In the genomic region with DNA sequence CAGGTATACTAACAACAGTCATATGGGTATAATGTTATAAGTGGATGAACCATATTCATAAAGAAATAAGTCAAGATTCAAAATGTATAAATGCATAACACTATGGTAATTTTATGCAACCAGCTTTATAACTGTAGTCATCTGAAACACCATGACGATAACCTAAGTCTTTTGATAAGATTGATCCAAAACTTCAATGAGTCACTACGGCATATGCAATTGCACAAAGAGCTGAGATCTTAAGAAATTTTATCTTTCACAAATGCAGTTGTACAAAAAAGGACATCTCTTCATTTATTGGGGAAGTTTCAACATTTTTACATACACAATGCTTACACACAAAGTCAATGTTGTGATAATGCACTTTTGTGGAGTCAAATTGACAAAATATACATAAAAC, we compare ENCODE assay signal across 34 cellular contexts. TPM values are rescaled to one million over a fixed set of nuclear protein-coding genes. Genes with fewer than 3 reads are reported as not detected.
"Had no signal": no experiment of that assay in that cellular context is flagged by ENCODE, and none has a peak within 500 bp of the region (broad histone marks: within the 10 kb centered on the region; RNA-seq: fewer than 3 reads in every experiment).

No MANE protein-coding gene starts in this region.

- H3K4me3 ChIP-seq: body of pancreas, esophagus squamous epithelium, heart left ventricle had no signal

- ATAC-seq: activated CD4-positive, alpha-beta T cell treated with anti-CD3 and anti-CD28 coated beads for 36 hours; activated CD8-positive, alpha-beta memory T cell treated with anti-CD3 and anti-CD28 coated beads, Interleukin-2, amount 10 ng/mL, durations not matched to agents 7 days and 5 days; activated CD8-positive, alpha-beta T cell treated with anti-CD3 and anti-CD28 coated beads, Interleukin-2, amount 10 ng/mL, durations not matched to agents 7 days and 5 days; activated T-helper 17 cell treated with anti-CD3 and anti-CD28 coated beads, Interleukin-2, amount 50 U/mL, for 72 hours; body of pancreas; heart left ventricle; T-helper 17 cell had no signal

- DNase-seq: activated B cell treated with CpG ODN at 0.5 μM for 24 hours; activated CD4-positive, alpha-beta memory T cell treated with anti-CD3 and anti-CD28 coated beads for 36 hours; activated CD4-positive, alpha-beta T cell treated with anti-CD3 and anti-CD28 coated beads for 36 hours; activated CD4-positive, alpha-beta T cell treated with anti-CD3 and anti-CD28 coated beads, Interleukin-2, amount 10 ng/mL, durations not matched to agents 24 days and 14 days; activated CD4-positive, CD25-positive, alpha-beta regulatory T cell treated with anti-CD3 and anti-CD28 coated beads, Interleukin-2, amount 50 U/mL, for 72 hours; activated CD8-positive, alpha-beta memory T cell treated with anti-CD3 and anti-CD28 coated beads, Interleukin-2, amount 10 ng/mL, durations not matched to agents 7 days and 5 days; activated CD8-positive, alpha-beta memory T cell treated with anti-CD3 and anti-CD28 coated beads, Interleukin-2, amount 50 U/mL, for 4 hours; activated CD8-positive, alpha-beta T cell treated with anti-CD3 and anti-CD28 coated beads, Interleukin-2, amount 10 ng/mL, durations not matched to agents 7 days and 5 days; activated effector memory CD4-positive, alpha-beta T cell treated with Interleukin-2 at 50 U/mL for 16 hours; activated gamma-delta T cell treated with Interleukin-2 at 50 U/mL for 16 hours; activated naive CD4-positive, alpha-beta T cell treated with anti-CD3 and anti-CD28 coated beads, Interleukin-2, amount 50 U/mL, for 16 hours; activated naive CD4-positive, alpha-beta T cell treated with Interleukin-2 at 50 U/mL for 16 hours; activated T-cell treated with anti-CD3 and anti-CD28 coated beads, Interleukin-2, amount 50 U/mL, for 24 hours; amygdala; aorta; body of pancreas; caudate nucleus; cortex of kidney; effector CD8-positive, alpha-beta T cell; esophagus squamous epithelium; foreskin fibroblast; glutamatergic neuron; heart left ventricle; T-helper 1 cell; T-helper 17 cell; T1000; WERI-Rb-1 had no signal

RNA-seq across cellular contexts. Expression of a gene that starts 20.3 kb away (rescaled TPM):
- total RNA-seq: activated B cell treated with CpG ODN at 0.5 μM for 24 hours; activated CD4-positive, alpha-beta memory T cell treated with anti-CD3 and anti-CD28 coated beads for 36 hours; activated CD4-positive, alpha-beta T cell treated with anti-CD3 and anti-CD28 coated beads for 36 hours; activated CD4-positive, alpha-beta T cell treated with anti-CD3 and anti-CD28 coated beads, Interleukin-2, amount 10 ng/mL, durations not matched to agents 24 days and 14 days; activated CD8-positive, alpha-beta memory T cell treated with anti-CD3 and anti-CD28 coated beads for 36 hours; activated CD8-positive, alpha-beta memory T cell treated with anti-CD3 and anti-CD28 coated beads, Interleukin-2, amount 10 ng/mL, durations not matched to agents 7 days and 5 days; activated CD8-positive, alpha-beta T cell treated with anti-CD3 and anti-CD28 coated beads, Interleukin-2, amount 10 ng/mL, durations not matched to agents 7 days and 5 days; activated T-helper 17 cell treated with anti-CD3 and anti-CD28 coated beads, Interleukin-2, amount 50 U/mL, for 72 hours; aorta; chondrocyte; dermis microvascular lymphatic vessel endothelial cell; endothelial cell of umbilical vein; esophagus squamous epithelium; fibroblast of lung; frontal cortex had no signal
